In the genomic region with DNA sequence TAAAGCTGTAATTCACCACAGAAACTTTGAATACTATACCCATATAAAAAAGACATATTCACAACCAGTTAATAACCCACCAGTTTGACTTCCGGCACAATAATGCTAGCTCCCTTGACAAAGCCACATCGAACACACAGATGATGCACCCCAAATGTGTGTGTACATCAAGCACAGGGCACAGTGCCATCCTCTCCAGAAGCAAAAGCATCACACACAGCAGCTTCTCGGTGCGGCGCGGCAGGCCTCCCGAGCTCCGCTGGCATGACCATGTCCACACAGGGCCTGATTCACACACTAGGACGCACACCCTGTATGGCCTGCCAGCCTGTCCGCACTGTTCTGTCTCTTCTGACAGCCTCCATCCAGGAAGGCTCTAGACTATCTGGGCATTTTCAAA, we compare ENCODE assay signal across 16 cellular contexts.
DNase-seq lines count a peak whose midpoint lies in the region; ATAC-seq, FAIRE-seq and TF ChIP-seq lines count a peak whose summit lies in the region.
"Had no signal": no experiment of that assay in that cellular context is flagged by ENCODE, and none has a peak within 500 bp of the region (broad histone marks: within the 10 kb centered on the region; RNA-seq: fewer than 3 reads in every experiment).

No MANE protein-coding gene starts in this region.

- H3K27me3 ChIP-seq in HepG2 (ENCODE audit: control insufficient read depth in 1 of 2, insufficient read depth in 2 of 2, low read length in 2 of 2), result no peaks in the 10 kb centered on the region

- H3K27ac ChIP-seq in HepG2 (ENCODE audit: extremely low read length, insufficient read depth, low read length), result no peak overlapping the region

- no peak for TF ChIP-seq RAD21 in HepG2 (CRISPR knock-in tag; IDR thresholded peaks at IDR 0.05)

- no peak overlapping the region for H3K4me2 ChIP-seq in HepG2 (ENCODE audit: low read depth, low read length)
- H3K4me2 ChIP-seq: smooth muscle cell had no signal

- no peak overlapping the region for H3K4me3 ChIP-seq in HepG2 (replicated peaks in 1 of 3; ENCODE audit: insufficient read depth in 1 of 3, low read depth in 2 of 3, low read length in 3 of 3)
- H3K4me3 ChIP-seq: smooth muscle cell had no signal

- no peaks in the 10 kb centered on the region for H3K9me3 ChIP-seq in HepG2 (ENCODE audit: low read length)

- H2AFZ ChIP-seq in HepG2 (ENCODE audit: low read length), result no peak overlapping the region

- H4K20me1 ChIP-seq in HepG2 (ENCODE audit: insufficient read depth, low read length), result no peaks in the 10 kb centered on the region

- H3K4me1 ChIP-seq in HepG2 (ENCODE audit: insufficient read depth, low read length), result no peaks in the 10 kb centered on the region

- no TSS peak for BruUV-seq in HepG2 (replicated peaks; lab: Mats Ljungman, UMichigan)

- in situ Hi-C loops in HepG2 (cut with HindIII; ENCODE audit: extremely low pct_ligation_motif_present, low pct_unique_long_range_greater_than_20kb), result no loop called here

- H3K27me3 Mint-ChIP-seq in activated CD8-positive, alpha-beta memory T cell treated with anti-CD3 and anti-CD28 coated beads, Interleukin-2, amount 10 ng/mL, durations not matched to agents 7 days and 5 days, result peaks cover 17% of the 10 kb centered on the region

- no peaks in the 10 kb centered on the region for H3K79me2 ChIP-seq in HepG2 (ENCODE audit: insufficient read depth, low read length)

- TF ChIP-seq POLR2A in HepG2 (IDR thresholded peaks at IDR 0.05; ENCODE audit: insufficient read depth in 1 of 2, low read depth in 2 of 2, low read length in 2 of 2), result no peak

- H3K4me3 Mint-ChIP-seq in activated CD8-positive, alpha-beta memory T cell treated with anti-CD3 and anti-CD28 coated beads, Interleukin-2, amount 10 ng/mL, durations not matched to agents 7 days and 5 days, result peak overlapping the region; percentile 16

- CTCF ChIA-PET in activated CD8-positive, alpha-beta memory T cell treated with anti-CD3 and anti-CD28 coated beads, Interleukin-2, amount 10 ng/mL, durations not matched to agents 7 days and 5 days (lab: Charles Lee), result interaction anchor here (1.2 kb wide), 1 partner anchor 13 kb away, joined by 3 read pairs; no protein-coding TSS in a partner anchor
- CTCF ChIA-PET in HepG2 (lab: Yijun Ruan, JAX; ENCODE audit: low intra/inter-chr PET ratio, low total read pairs), result no interaction called here

- TF ChIP-seq EP300 in HepG2 (IDR thresholded peaks at IDR 0.05; ENCODE audit: low read depth in 2 of 2, low read length in 2 of 2) (no peak), HepG2 (CRISPR knock-in tag; IDR thresholded peaks at IDR 0.05; ENCODE audit: borderline replicate concordance) (no peak)

- H3K27ac Mint-ChIP-seq in activated CD8-positive, alpha-beta memory T cell treated with anti-CD3 and anti-CD28 coated beads, Interleukin-2, amount 10 ng/mL, durations not matched to agents 7 days and 5 days, result no peak overlapping the region

- intact Hi-C loops in HepG2 (cut with micrococcal nuclease; ENCODE audit: unreplicated experiment) (no loop called here), left cardiac atrium (cut with DNase I) (no loop called here)

- no peaks in the 10 kb centered on the region for H3K36me3 ChIP-seq in HepG2 (replicated peaks in 1 of 2; ENCODE audit: control insufficient read depth in 1 of 2, insufficient read depth in 2 of 2, low read length in 2 of 2)

- POLR2A ChIA-PET in HepG2 (lab: Yijun Ruan, JAX), result no interaction called here

- H3K9ac ChIP-seq in HepG2 (ENCODE audit: insufficient read depth, low read depth, low read length), result no peak overlapping the region

- DNase-seq in T follicular helper cell (ENCODE audit: low read depth), result peak; percentile 23
- no peak for DNase-seq in activated CD8-positive, alpha-beta memory T cell treated with anti-CD3 and anti-CD28 coated beads, Interleukin-2, amount 10 ng/mL, durations not matched to agents 7 days and 5 days
- DNase-seq in activated naive CD4-positive, alpha-beta T cell treated with anti-CD3 and anti-CD28 coated beads, Interleukin-2, amount 50 U/mL, for 16 hours, result peak; percentile 50
- DNase-seq in stimulated activated CD4-positive, alpha-beta T cell treated with anti-CD3 and anti-CD28 coated beads, Interleukin-2, amount 100 ng/mL, for 4 hours (ENCODE audit: low read depth), result peak; percentile 23
- DNase-seq in HepG2 (ENCODE audit: low spot score), result no peak
- DNase-seq in left cardiac atrium, result no peak
- DNase-seq: caudate nucleus, DMS79, glutamatergic neuron, islet precursor cell, NCI-H345, OCI-M1 had no signal

- WGBS in HepG2 (ENCODE audit: low lambda C conversion rate), result 83% methylated on average over 10 of the region's 10 CpGs

- peaks cover 17% of the 10 kb centered on the region for H3K36me3 Mint-ChIP-seq in activated CD8-positive, alpha-beta memory T cell treated with anti-CD3 and anti-CD28 coated beads, Interleukin-2, amount 10 ng/mL, durations not matched to agents 7 days and 5 days

- no peak for TF ChIP-seq CTCF in HepG2 (CRISPR knock-in tag; IDR thresholded peaks at IDR 0.05)

- peak; percentile 49 for ATAC-seq in activated CD8-positive, alpha-beta memory T cell treated with anti-CD3 and anti-CD28 coated beads, Interleukin-2, amount 10 ng/mL, durations not matched to agents 7 days and 5 days
- ATAC-seq in HepG2, result no peak
- ATAC-seq in HG03139 (IDR thresholded peaks at IDR 0.05; ENCODE audit: unreplicated experiment), result no peak
- no peak for ATAC-seq in GM18498 (IDR thresholded peaks at IDR 0.05; ENCODE audit: unreplicated experiment)
- no peak for ATAC-seq in left cardiac atrium

- no peaks in the 10 kb centered on the region for H3K9me3 Mint-ChIP-seq in activated CD8-positive, alpha-beta memory T cell treated with anti-CD3 and anti-CD28 coated beads, Interleukin-2, amount 10 ng/mL, durations not matched to agents 7 days and 5 days (ENCODE audit: low read depth)

- no peak for FAIRE-seq in HepG2 (lab: Jason Lieb, UNC)
- FAIRE-seq: urothelium cell line had no signal

- H3K4me1 Mint-ChIP-seq in activated CD8-positive, alpha-beta memory T cell treated with anti-CD3 and anti-CD28 coated beads, Interleukin-2, amount 10 ng/mL, durations not matched to agents 7 days and 5 days, result peaks cover 5% of the 10 kb centered on the region

TF ChIP-seq in HepG2, 621 proteins besides CTCF, POLR2A, EP300 and RAD21:
- TF ChIP-seq ZNF225 (CRISPR knock-in tag; IDR thresholded peaks at IDR 0.05) (no peak), CENPT (CRISPR knock-in tag; IDR thresholded peaks at IDR 0.05; ENCODE audit: low read depth) (no peak), NFIB (CRISPR knock-in tag; IDR thresholded peaks at IDR 0.05; ENCODE audit: borderline replicate concordance) (no peak), ZNF10 (CRISPR knock-in tag; IDR thresholded peaks at IDR 0.05; ENCODE audit: borderline replicate concordance, low read depth) (no peak), HDAC1 (CRISPR knock-in tag; IDR thresholded peaks at IDR 0.05) (no peak), ZBTB21 (CRISPR knock-in tag; IDR thresholded peaks at IDR 0.05) (no peak), STAT5B (CRISPR knock-in tag; IDR thresholded peaks at IDR 0.05) (no peak), THAP7 (CRISPR knock-in tag; IDR thresholded peaks at IDR 0.05) (no peak), PHF5A (CRISPR knock-in tag; IDR thresholded peaks at IDR 0.05; ENCODE audit: low read depth, unreplicated experiment) (no peak), ZNF543 (CRISPR knock-in tag; IDR thresholded peaks at IDR 0.05) (no peak), SKIL (CRISPR knock-in tag; IDR thresholded peaks at IDR 0.05; ENCODE audit: borderline replicate concordance) (no peak)
- TF ChIP-seq, protein P1, sequence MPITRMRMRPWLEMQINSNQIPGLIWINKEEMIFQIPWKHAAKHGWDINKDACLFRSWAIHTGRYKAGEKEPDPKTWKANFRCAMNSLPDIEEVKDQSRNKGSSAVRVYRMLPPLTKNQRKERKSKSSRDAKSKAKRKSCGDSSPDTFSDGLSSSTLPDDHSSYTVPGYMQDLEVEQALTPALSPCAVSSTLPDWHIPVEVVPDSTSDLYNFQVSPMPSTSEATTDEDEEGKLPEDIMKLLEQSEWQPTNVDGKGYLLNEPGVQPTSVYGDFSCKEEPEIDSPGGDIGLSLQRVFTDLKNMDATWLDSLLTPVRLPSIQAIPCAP (CRISPR knock-in tag; IDR thresholded peaks at IDR 0.05; ENCODE audit: low read depth), result no peak

Comparison
In these comparisons a context has a peak if more than half of its experiments do, and no peak if none do; other contexts are left out.
1. DNase-seq: peak in T follicular helper cell (single experiment), activated naive CD4-positive, alpha-beta T cell treated with anti-CD3 and anti-CD28 coated beads, Interleukin-2, amount 50 U/mL, for 16 hours (single experiment) and stimulated activated CD4-positive, alpha-beta T cell treated with anti-CD3 and anti-CD28 coated beads, Interleukin-2, amount 100 ng/mL, for 4 hours (single experiment); none in activated CD8-positive, alpha-beta memory T cell treated with anti-CD3 and anti-CD28 coated beads, Interleukin-2, amount 10 ng/mL, durations not matched to agents 7 days and 5 days (single experiment), HepG2 (single experiment) and left cardiac atrium (single experiment).